In genomic region chr15:29420188-29420587, GRCh38 we compare ENCODE assay signal across 29 cellular contexts.
"Had no signal": no experiment of that assay in that cellular context is flagged by ENCODE, and none has a peak within 500 bp of the region (broad histone marks: within the 10 kb centered on the region; RNA-seq: fewer than 3 reads in every experiment).

No MANE protein-coding gene starts in this region.

- H3K27ac Mint-ChIP-seq: activated CD4-positive, alpha-beta T cell treated with anti-CD3 and anti-CD28 coated beads, Interleukin-2, amount 10 ng/mL, durations not matched to agents 7 days and 5 days; activated CD8-positive, alpha-beta T cell treated with anti-CD3 and anti-CD28 coated beads for 36 hours; activated naive CD4-positive, alpha-beta T cell treated with anti-CD3 and anti-CD28 coated beads, Interleukin-2, amount 50 U/mL, for 72 hours; activated T-helper 17 cell treated with anti-CD3 and anti-CD28 coated beads, Interleukin-2, amount 50 U/mL, for 72 hours; mesothelial cell of epicardium; naive B cell; T-helper 17 cell had no signal

- H3K4me2 ChIP-seq: smooth muscle cell had no signal

- H3K27me3 ChIP-seq: body of pancreas, esophagus squamous epithelium, heart right ventricle, testis, transverse colon had no signal

- H3K27ac ChIP-seq: body of pancreas, epithelial cell of prostate, esophagus squamous epithelium, heart right ventricle, parathyroid adenoma, psoas muscle, testis, transverse colon, WERI-Rb-1 had no signal

- H3K4me3 Mint-ChIP-seq: activated CD4-positive, alpha-beta T cell treated with anti-CD3 and anti-CD28 coated beads, Interleukin-2, amount 10 ng/mL, durations not matched to agents 7 days and 5 days; activated CD8-positive, alpha-beta T cell treated with anti-CD3 and anti-CD28 coated beads for 36 hours; activated T-cell treated with anti-CD3 and anti-CD28 coated beads, Interleukin-2, amount 50 U/mL, for 4 hours; activated T-helper 17 cell treated with anti-CD3 and anti-CD28 coated beads, Interleukin-2, amount 50 U/mL, for 72 hours; mesothelial cell of epicardium; naive B cell; T-helper 17 cell had no signal

- H3K4me1 Mint-ChIP-seq: activated CD4-positive, alpha-beta T cell treated with anti-CD3 and anti-CD28 coated beads, Interleukin-2, amount 10 ng/mL, durations not matched to agents 7 days and 5 days; activated T-helper 17 cell treated with anti-CD3 and anti-CD28 coated beads, Interleukin-2, amount 50 U/mL, for 72 hours; mesothelial cell of epicardium; naive B cell; T-helper 17 cell had no signal

- ATAC-seq: activated CD8-positive, alpha-beta T cell treated with anti-CD3 and anti-CD28 coated beads for 36 hours; activated naive CD4-positive, alpha-beta T cell treated with anti-CD3 and anti-CD28 coated beads, Interleukin-2, amount 50 U/mL, for 72 hours; activated T-cell treated with anti-CD3 and anti-CD28 coated beads, Interleukin-2, amount 50 U/mL, for 4 hours; activated T-helper 17 cell treated with anti-CD3 and anti-CD28 coated beads, Interleukin-2, amount 50 U/mL, for 72 hours; body of pancreas; heart right ventricle; psoas muscle; T-helper 17 cell had no signal

- H3K9me3 Mint-ChIP-seq: activated CD4-positive, alpha-beta T cell treated with anti-CD3 and anti-CD28 coated beads, Interleukin-2, amount 10 ng/mL, durations not matched to agents 7 days and 5 days; activated CD8-positive, alpha-beta T cell treated with anti-CD3 and anti-CD28 coated beads for 36 hours; activated T-cell treated with anti-CD3 and anti-CD28 coated beads, Interleukin-2, amount 50 U/mL, for 4 hours; activated T-helper 17 cell treated with anti-CD3 and anti-CD28 coated beads, Interleukin-2, amount 50 U/mL, for 72 hours; mesothelial cell of epicardium had no signal

- H2AFZ ChIP-seq: parathyroid adenoma had no signal

- H3K4me3 ChIP-seq: body of pancreas, esophagus squamous epithelium, heart right ventricle, psoas muscle, smooth muscle cell, testis, transverse colon had no signal

- DNase-seq: activated CD4-positive, alpha-beta T cell treated with anti-CD3 and anti-CD28 coated beads, Interleukin-2, amount 10 ng/mL, durations not matched to agents 7 days and 5 days; activated CD4-positive, CD25-positive, alpha-beta regulatory T cell treated with anti-CD3 and anti-CD28 coated beads, Interleukin-2, amount 50 U/mL, for 72 hours; activated CD8-positive, alpha-beta T cell treated with anti-CD3 and anti-CD28 coated beads for 36 hours; activated gamma-delta T cell treated with Interleukin-2 at 50 U/mL for 16 hours; activated T-cell treated with anti-CD3 and anti-CD28 coated beads, Interleukin-2, amount 50 U/mL, for 4 hours; aorta; body of pancreas; dermis blood vessel endothelial cell; effector CD4-positive, alpha-beta T cell; esophagus squamous epithelium; foreskin melanocyte; heart right ventricle; islet precursor cell; mammary epithelial cell; naive B cell; occipital lobe; psoas muscle; stimulated activated naive CD4-positive, alpha-beta T cell treated with Interleukin-2 at 50 U/mL for 16 hours; T-helper 17 cell; T1000; testis; transverse colon; WERI-Rb-1 had no signal

- H3K36me3 Mint-ChIP-seq: activated naive CD4-positive, alpha-beta T cell treated with anti-CD3 and anti-CD28 coated beads, Interleukin-2, amount 50 U/mL, for 72 hours; mesothelial cell of epicardium; naive B cell had no signal

- H3K4me1 ChIP-seq: body of pancreas, esophagus squamous epithelium, heart right ventricle, psoas muscle, testis, transverse colon had no signal

- H3K9ac ChIP-seq: parathyroid adenoma had no signal

- H3K27me3 Mint-ChIP-seq: activated T-helper 17 cell treated with anti-CD3 and anti-CD28 coated beads, Interleukin-2, amount 50 U/mL, for 72 hours; naive B cell; T-helper 17 cell had no signal

- H3K36me3 ChIP-seq: esophagus squamous epithelium, heart right ventricle, transverse colon, WERI-Rb-1 had no signal

- H3K9me3 ChIP-seq: body of pancreas, esophagus squamous epithelium, testis, transverse colon had no signal
